19 cellular contexts compared by ENCODE assay signal in the genomic region with DNA sequence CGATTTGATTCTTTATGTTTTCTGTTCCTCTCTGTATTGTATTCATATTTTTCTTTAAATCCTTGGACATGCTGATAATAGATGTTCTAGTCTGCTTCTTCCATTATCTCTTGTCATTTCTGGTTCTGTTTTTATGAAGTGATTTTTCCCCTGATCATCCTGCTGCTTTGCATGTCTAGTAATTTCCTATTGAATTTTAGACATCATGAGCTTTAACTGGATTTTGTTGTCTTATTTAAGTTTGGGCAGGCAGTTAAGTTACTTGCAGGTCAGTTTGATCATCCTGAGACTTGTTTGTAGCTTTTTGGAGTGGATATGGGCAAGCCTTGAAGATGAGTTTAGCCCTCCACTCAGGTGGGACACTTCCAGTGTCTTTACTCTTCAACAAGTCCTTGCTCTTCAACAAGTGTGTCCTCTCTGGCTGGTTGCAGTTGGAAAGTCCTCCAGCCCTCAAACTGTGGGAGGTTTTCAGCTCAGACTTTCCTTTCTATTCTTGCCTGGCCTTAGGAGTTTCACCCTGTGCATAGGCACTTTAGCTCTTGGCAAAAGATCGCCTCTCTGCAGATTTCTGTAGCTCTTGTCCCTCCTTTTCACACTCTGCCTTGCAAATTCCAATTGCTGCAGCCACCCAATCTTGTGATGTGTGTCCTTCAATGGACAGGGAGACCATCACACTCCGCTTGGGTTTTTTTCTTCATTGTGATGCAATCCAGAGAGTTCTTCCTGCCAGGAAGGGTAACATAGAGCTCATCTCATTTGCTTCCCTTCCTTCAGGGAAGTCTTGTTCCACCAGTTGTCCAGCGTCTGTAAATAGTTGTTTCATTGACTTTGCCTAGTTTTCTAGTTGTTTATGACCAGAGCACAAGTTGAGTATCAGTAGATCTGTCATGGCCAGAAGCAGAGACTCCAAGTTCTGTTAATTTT.
A peak's percentile ranks its signal among the peaks of the same experiment; 100 is the strongest.
DNase-seq lines count a peak whose midpoint lies in the region; ATAC-seq, FAIRE-seq and TF ChIP-seq lines count a peak whose summit lies in the region.
"Had no signal": no experiment of that assay in that cellular context is flagged by ENCODE, and none has a peak within 500 bp of the region (broad histone marks: within the 10 kb centered on the region; RNA-seq: fewer than 3 reads in every experiment).

No MANE protein-coding gene starts in this region.

- TF ChIP-seq EP300 in esophagus muscularis mucosa (IDR thresholded peaks at IDR 0.05) = no peak

- H3K27me3 ChIP-seq in right lobe of liver = no peaks in the 10 kb centered on the region
- H3K27me3 ChIP-seq in esophagus muscularis mucosa = no peaks in the 10 kb centered on the region

- H3K27me3 Mint-ChIP-seq in type B pancreatic cell = no peaks in the 10 kb centered on the region
- H3K27me3 Mint-ChIP-seq: CD4-positive, alpha-beta T cell had no signal

- TF ChIP-seq CTCF in HEK293 (tag by site-specific recombination; IDR thresholded peaks at IDR 0.05) (no peak), right lobe of liver (IDR thresholded peaks at IDR 0.05) (no peak), type B pancreatic cell (conservative IDR thresholded peaks at IDR 0.05) (no peak), esophagus muscularis mucosa (IDR thresholded peaks at IDR 0.05) (no peak), D721Med (IDR thresholded peaks at IDR 0.05; ENCODE audit: insufficient read depth, missing control alignments) (no peak)

- DNase-seq in amniotic epithelial cell (ENCODE audit: low read depth) (peak; percentile 25), right lobe of liver (peak in 1 of 3 donors; percentile 16), type B pancreatic cell (ENCODE audit: extremely low spot score, unreplicated experiment) (peak; percentile 11), amniotic stem cell (lab: John Stamatoyannopoulos, UW) (no peak), esophagus muscularis mucosa (ENCODE audit: extremely low spot score) (no peak), D721Med (ENCODE audit: insufficient read length, low spot score) (no peak)
- DNase-seq: Calu3; CD4-positive, alpha-beta T cell; DMS79; GM23248; NCI-H1417; NCI-H187 treated with DMSO at 0.1 percent for 48 hours; NCI-H446 treated with DMSO at 0.1 percent for 48 hours; NK-92 treated with Interleukin-12 subunit alpha and Interleukin-12 subunit beta, amount 100 ng/mL, for 24 hours; OCI-M1; SIG-M5 had no signal

- H3K36me3 Mint-ChIP-seq in type B pancreatic cell = peaks cover 27% of the 10 kb centered on the region

- no peaks in the 10 kb centered on the region for H3K4me1 ChIP-seq in HEK293 (ENCODE audit: control insufficient read depth, insufficient read depth, low read length)
- peaks cover 0 to 3% (median 0%) of the 10 kb centered on the region in 4 donors for H3K4me1 ChIP-seq in right lobe of liver
- peaks cover 0 to 12% (median 0%) of the 10 kb centered on the region in 4 donors for H3K4me1 ChIP-seq in esophagus muscularis mucosa

- ATAC-seq in right lobe of liver = peak in 3 of 4 donors; percentile 50 to 58 (median 54)
- ATAC-seq: GM12878 had no signal

- H3K9me3 ChIP-seq in HEK293 (ENCODE audit: control insufficient read depth, insufficient read depth, low read depth, low read length) (no peaks in the 10 kb centered on the region), right lobe of liver (no peaks in the 10 kb centered on the region), esophagus muscularis mucosa (no peaks in the 10 kb centered on the region)

- no peak overlapping the region for H3K4me3 Mint-ChIP-seq in type B pancreatic cell
- H3K4me3 Mint-ChIP-seq: CD4-positive, alpha-beta T cell had no signal

- no peak for TF ChIP-seq POLR2A in right lobe of liver (IDR thresholded peaks at IDR 0.05)
- TF ChIP-seq POLR2A in esophagus muscularis mucosa (IDR thresholded peaks at IDR 0.05; ENCODE audit: low read depth) = no peak

- CTCF ChIA-PET in HEK293 (lab: Yijun Ruan, JAX) = interaction anchor here (0.6 to 1.3 kb wide), 3 partner anchors 19 to 487 kb away, joined by 3 read pairs; no protein-coding TSS in a partner anchor

- WGBS in right lobe of liver (ENCODE audit: insufficient coverage, low coverage, low lambda C conversion rate, missing lambda C conversion rate) = 70% methylated on average over 4 of the region's 4 CpGs
- WGBS in esophagus muscularis mucosa = 94% methylated on average over 4 of the region's 4 CpGs

- H3K4me3 ChIP-seq in HEK293 (ENCODE audit: low read depth, low read length) (no peak overlapping the region), right lobe of liver (no peak overlapping the region), esophagus muscularis mucosa (no peak overlapping the region)
- H3K4me3 ChIP-seq: GM12878, GM23248 had no signal

- H3K9me3 Mint-ChIP-seq in type B pancreatic cell = peaks cover 12% of the 10 kb centered on the region

- FAIRE-seq in D721Med (lab: Jason Lieb, UNC) = no peak
- FAIRE-seq: G401.6, GM12878 had no signal

- H3K4me1 Mint-ChIP-seq in type B pancreatic cell (ENCODE audit: unreplicated experiment) = peaks cover 12% of the 10 kb centered on the region

- no peaks in the 10 kb centered on the region for H3K36me3 ChIP-seq in HEK293 (ENCODE audit: control insufficient read depth in 2 of 2, insufficient read depth in 1 of 2, low read length in 2 of 2)
- no peaks in the 10 kb centered on the region for H3K36me3 ChIP-seq in right lobe of liver
- H3K36me3 ChIP-seq in esophagus muscularis mucosa = no peaks in the 10 kb centered on the region

- intact Hi-C loops in right lobe of liver (cut with DNase I) = no loop called here
- intact Hi-C loops in esophagus muscularis mucosa (cut with DNase I) = no loop called here

- peak overlapping the region; percentile 30 for H3K27ac Mint-ChIP-seq in type B pancreatic cell
- H3K27ac Mint-ChIP-seq: CD4-positive, alpha-beta T cell had no signal

- H3K27ac ChIP-seq in HEK293 (ENCODE audit: extremely low read depth, low read depth, low read length) (no peak overlapping the region), right lobe of liver (no peak overlapping the region), esophagus muscularis mucosa (replicated peaks in 1 of 4) (no peak overlapping the region)
- H3K27ac ChIP-seq: GM23248 had no signal

- POLR2A ChIA-PET in HEK293 (lab: Yijun Ruan, JAX) = interaction anchor here (0.7 kb wide), 1 partner anchor 50 kb away, joined by 3 read pairs; no protein-coding TSS in a partner anchor

TF ChIP-seq in HEK293, 187 proteins besides CTCF, POLR2A, EP300 and RAD21 (continues in another document):
- TF ChIP-seq, protein P1, sequence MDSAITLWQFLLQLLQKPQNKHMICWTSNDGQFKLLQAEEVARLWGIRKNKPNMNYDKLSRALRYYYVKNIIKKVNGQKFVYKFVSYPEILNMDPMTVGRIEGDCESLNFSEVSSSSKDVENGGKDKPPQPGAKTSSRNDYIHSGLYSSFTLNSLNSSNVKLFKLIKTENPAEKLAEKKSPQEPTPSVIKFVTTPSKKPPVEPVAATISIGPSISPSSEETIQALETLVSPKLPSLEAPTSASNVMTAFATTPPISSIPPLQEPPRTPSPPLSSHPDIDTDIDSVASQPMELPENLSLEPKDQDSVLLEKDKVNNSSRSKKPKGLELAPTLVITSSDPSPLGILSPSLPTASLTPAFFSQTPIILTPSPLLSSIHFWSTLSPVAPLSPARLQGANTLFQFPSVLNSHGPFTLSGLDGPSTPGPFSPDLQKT (IDR thresholded peaks at IDR 0.05; ENCODE audit: borderline replicate concordance, low read depth, low read length) = no peak
- TF ChIP-seq HIC1 (tag by site-specific recombination; IDR thresholded peaks at IDR 0.05) = no peak
- TF ChIP-seq SCRT1 (tag by site-specific recombination; IDR thresholded peaks at IDR 0.05; ENCODE audit: borderline replicate concordance) = peak; percentile 65; the same call in 1 of the 2 replicates
- TF ChIP-seq, protein P2, sequence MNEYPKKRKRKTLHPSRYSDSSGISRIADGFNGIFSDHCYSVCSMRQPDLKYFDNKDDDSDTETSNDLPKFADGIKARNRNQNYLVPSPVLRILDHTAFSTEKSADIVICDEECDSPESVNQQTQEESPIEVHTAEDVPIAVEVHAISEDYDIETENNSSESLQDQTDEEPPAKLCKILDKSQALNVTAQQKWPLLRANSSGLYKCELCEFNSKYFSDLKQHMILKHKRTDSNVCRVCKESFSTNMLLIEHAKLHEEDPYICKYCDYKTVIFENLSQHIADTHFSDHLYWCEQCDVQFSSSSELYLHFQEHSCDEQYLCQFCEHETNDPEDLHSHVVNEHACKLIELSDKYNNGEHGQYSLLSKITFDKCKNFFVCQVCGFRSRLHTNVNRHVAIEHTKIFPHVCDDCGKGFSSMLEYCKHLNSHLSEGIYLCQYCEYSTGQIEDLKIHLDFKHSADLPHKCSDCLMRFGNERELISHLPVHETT (tag by site-specific recombination; IDR thresholded peaks at IDR 0.05) = no peak
- TF ChIP-seq SCRT2 (tag by site-specific recombination; IDR thresholded peaks at IDR 0.05) = peak; percentile 88
- no peak for TF ChIP-seq ZNF16 (tag by site-specific recombination; IDR thresholded peaks at IDR 0.05; ENCODE audit: low read depth)
- TF ChIP-seq ZNF701 (tag by site-specific recombination; IDR thresholded peaks at IDR 0.05) = no peak
- no peak for TF ChIP-seq ZNF341 (tag by site-specific recombination; IDR thresholded peaks at IDR 0.05; ENCODE audit: low read depth)

Comparison
In these comparisons a context has a peak if more than half of its experiments do, and no peak if none do; other contexts are left out.
1. DNase-seq: peak in amniotic epithelial cell (single experiment) and type B pancreatic cell (single experiment); none in amniotic stem cell (single experiment), esophagus muscularis mucosa (single experiment) and D721Med (single experiment).